ENCODE assay signal across 1 cellular context in genomic region chr11:93852242-93852641, GRCh38.
TF ChIP-seq lines count a peak whose summit lies in the region.

No MANE protein-coding gene starts in this region.

TF ChIP-seq in SK-N-SH treated with all-trans-retinoic acid at 6 μM for 48 hours, 23 proteins besides CTCF, POLR2A, EP300 and RAD21 (continued from another document):
- TF ChIP-seq CREB5 (CRISPR knock-in tag; IDR thresholded peaks at IDR 0.05; ENCODE audit: low read depth) (no peak), RARB (CRISPR knock-in tag; IDR thresholded peaks at IDR 0.05) (no peak), ZC3H10 (CRISPR knock-in tag; IDR thresholded peaks at IDR 0.05) (no peak), ZNF8 (CRISPR knock-in tag; IDR thresholded peaks at IDR 0.05) (no peak), CSDC2 (CRISPR knock-in tag; IDR thresholded peaks at IDR 0.05) (no peak), ZNF70 (CRISPR knock-in tag; IDR thresholded peaks at IDR 0.05) (no peak), TCF4 (CRISPR knock-in tag; IDR thresholded peaks at IDR 0.05; ENCODE audit: borderline replicate concordance) (no peak), ZNF565 (CRISPR knock-in tag; conservative IDR thresholded peaks at IDR 0.05; ENCODE audit: low read depth) (no peak), GLIS3 (CRISPR knock-in tag; IDR thresholded peaks at IDR 0.05) (no peak), CSRNP3 (CRISPR knock-in tag; IDR thresholded peaks at IDR 0.05) (no peak), ZFP3 (CRISPR knock-in tag; IDR thresholded peaks at IDR 0.05) (no peak), POU6F1 (CRISPR knock-in tag; IDR thresholded peaks at IDR 0.05; ENCODE audit: borderline replicate concordance, low read depth) (no peak)
TF ChIP-seq in SK-N-SH treated with all-trans-retinoic acid at 6 μM for 48 hours: peak in this region for 0.
